In genomic region chr4:122762520-122762919, GRCh38 we compare ENCODE assay signal across 12 cellular contexts. TPM values are rescaled to one million over a fixed set of nuclear protein-coding genes. Genes with fewer than 3 reads are reported as not detected.
DNase-seq lines count a peak whose midpoint lies in the region; ATAC-seq, FAIRE-seq and TF ChIP-seq lines count a peak whose summit lies in the region.
"Had no signal": no experiment of that assay in that cellular context is flagged by ENCODE, and none has a peak within 500 bp of the region (broad histone marks: within the 10 kb centered on the region; RNA-seq: fewer than 3 reads in every experiment).

No MANE protein-coding gene starts in this region.

- H3K9me3 ChIP-seq in esophagus squamous epithelium (no peaks in the 10 kb centered on the region), uterus (no peaks in the 10 kb centered on the region)
- H3K9me3 ChIP-seq: heart left ventricle, suprapubic skin had no signal

- TF ChIP-seq POLR2A in esophagus squamous epithelium (IDR thresholded peaks at IDR 0.05), result no peak
- TF ChIP-seq POLR2A in uterus (IDR thresholded peaks at IDR 0.05), result no peak

- no peaks in the 10 kb centered on the region for H3K36me3 Mint-ChIP-seq in memory B cell

- H3K4me3 ChIP-seq in esophagus squamous epithelium (no peak overlapping the region), uterus (no peak overlapping the region)
- H3K4me3 ChIP-seq: heart left ventricle, suprapubic skin had no signal

- ATAC-seq in HG02885 (IDR thresholded peaks at IDR 0.05; ENCODE audit: poor library complexity, unreplicated experiment) (peak; percentile 32), memory B cell (ENCODE audit: low read depth) (peak; percentile 85)
- ATAC-seq: Right ventricle myocardium inferior had no signal

- peaks cover 18% of the 10 kb centered on the region for H3K4me1 Mint-ChIP-seq in memory B cell

- intact Hi-C loops in esophagus squamous epithelium (cut with DNase I), result no loop called here
- intact Hi-C loops in uterus (cut with DNase I; ENCODE audit: low total_unique reads), result no loop called here

- no peak for TF ChIP-seq CTCF in esophagus squamous epithelium (IDR thresholded peaks at IDR 0.05)
- no peak for TF ChIP-seq CTCF in uterus (IDR thresholded peaks at IDR 0.05)

- no peaks in the 10 kb centered on the region for H3K36me3 ChIP-seq in esophagus squamous epithelium
- no peaks in the 10 kb centered on the region for H3K36me3 ChIP-seq in uterus
- H3K36me3 ChIP-seq: heart left ventricle, suprapubic skin had no signal

- peak; percentile 79 for FAIRE-seq in GM18507 (lab: Jason Lieb, UNC)

- no peak overlapping the region for H3K27ac Mint-ChIP-seq in memory B cell

- H3K4me1 ChIP-seq in esophagus squamous epithelium, result peaks cover 0 to 11% (median 11%) of the 10 kb centered on the region in 3 donors
- no peaks in the 10 kb centered on the region for H3K4me1 ChIP-seq in uterus
- H3K4me1 ChIP-seq: suprapubic skin had no signal

- no peaks in the 10 kb centered on the region for H3K27me3 Mint-ChIP-seq in memory B cell

- 50 to 78% methylated on average over 2 of the region's 2 CpGs for WGBS in esophagus squamous epithelium, 2 donors

- no peaks in the 10 kb centered on the region for H3K9me3 Mint-ChIP-seq in memory B cell

- H3K27ac ChIP-seq in esophagus squamous epithelium (no peak overlapping the region), uterus (peak overlapping the region in 1 of 2 donors; percentile 24)
- H3K27ac ChIP-seq: suprapubic skin had no signal

- DNase-seq in GM18507 (ENCODE audit: extremely low spot score, insufficient read length, low read depth) (no peak), UCSD-AML1 (lab: John Stamatoyannopoulos, UW; ENCODE audit: unreplicated experiment) (peak; percentile 19), memory B cell (ENCODE audit: low spot score in 2 of 2) (peak in 1 of 2 donors; percentile 15), NCI-H526 (lab: John Stamatoyannopoulos, UW) (no peak), epidermal melanocyte (ENCODE audit: insufficient read length, low spot score) (no peak), esophagus squamous epithelium (lab: John Stamatoyannopoulos, UW) (no peak), uterus (no peak)
- DNase-seq: heart left ventricle, NCI-H2029 had no signal

- H3K27me3 ChIP-seq in esophagus squamous epithelium (no peaks in the 10 kb centered on the region), uterus (no peaks in the 10 kb centered on the region)
- H3K27me3 ChIP-seq: heart left ventricle, suprapubic skin had no signal

- no peak overlapping the region for H3K4me3 Mint-ChIP-seq in memory B cell

RNA-seq across cellular contexts. Expression of gene BBS12, which starts 30.0 kb away (rescaled TPM):
- total RNA-seq in esophagus squamous epithelium, result 1 to 10 TPM in 2 of 4 donors, under 1 TPM in 2; 0.49 to 2.5 (median 1.0) TPM
- 1 to 10 TPM; 3.6 to 9.9 (median 6.2) TPM for total RNA-seq in uterus
